9 cellular contexts compared by ENCODE assay signal in the genomic region with DNA sequence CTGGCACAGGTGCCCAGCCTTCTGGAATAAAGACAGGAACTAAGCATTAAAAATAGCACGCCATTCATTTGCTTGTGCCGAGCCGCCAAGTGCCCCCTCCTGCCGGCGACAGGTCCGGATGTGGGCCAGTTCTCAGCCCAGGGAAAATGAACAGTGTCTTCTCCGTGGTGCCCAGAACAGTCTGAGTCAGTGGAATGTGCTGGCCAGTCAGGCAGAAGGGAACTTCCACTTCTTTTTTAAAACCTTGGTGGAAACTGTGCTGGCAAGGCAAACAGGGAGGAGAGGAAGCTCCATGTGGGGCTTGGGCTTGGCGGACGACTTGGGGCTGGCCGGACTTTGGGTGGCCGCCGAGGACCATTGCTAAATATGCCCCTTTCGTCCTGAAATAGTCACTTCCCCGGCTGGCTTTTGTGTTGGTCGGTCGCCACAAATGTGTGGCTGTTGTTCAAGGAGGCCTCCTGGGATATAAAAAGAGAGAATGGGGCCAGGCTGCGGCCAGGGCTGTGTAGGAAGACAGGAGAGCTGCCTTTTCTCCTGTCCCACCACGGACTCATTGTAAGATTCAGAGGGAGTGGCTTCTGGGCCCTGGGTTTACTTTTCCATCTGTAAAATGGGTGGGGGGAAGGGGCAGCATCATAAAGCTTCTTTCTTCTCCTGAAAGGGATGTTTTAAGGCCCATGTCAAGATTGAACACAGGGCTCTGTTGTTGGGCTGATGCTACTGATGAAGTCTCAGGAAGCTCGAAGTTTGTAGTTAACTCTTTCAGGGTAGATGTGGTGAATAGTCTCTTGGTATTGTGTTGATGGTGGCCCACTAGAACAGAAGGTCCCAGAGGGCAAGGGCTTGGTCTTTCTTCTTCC.
DNase-seq lines count a peak whose midpoint lies in the region; ATAC-seq and TF ChIP-seq lines count a peak whose summit lies in the region.
"Had no signal": no experiment of that assay in that cellular context is flagged by ENCODE, and none has a peak within 500 bp of the region (broad histone marks: within the 10 kb centered on the region; RNA-seq: fewer than 3 reads in every experiment).

No MANE protein-coding gene starts in this region.

- H3K4me3 ChIP-seq in IMR-90 (ENCODE audit: insufficient read depth, low read depth, low read length), result no peak overlapping the region
- H3K4me3 ChIP-seq in psoas muscle, result peak overlapping the region; percentile 48
- H3K4me3 ChIP-seq in Caco-2 (ENCODE audit: low read depth, low read length), result no peak overlapping the region
- H3K4me3 ChIP-seq: K562 had no signal

- H3K9me1 ChIP-seq in IMR-90 (ENCODE audit: insufficient read depth, low read length), result peaks cover 19% of the 10 kb centered on the region; the same call in 1 of the 2 replicates

- dilution Hi-C loops in IMR-90 (cut with HindIII; ENCODE audit: low sequenced_read_pairs, unreplicated experiment), result no loop called here

- H3K4ac ChIP-seq in IMR-90 (ENCODE audit: low read depth, low read length), result no peak overlapping the region

- H4K5ac ChIP-seq in IMR-90 (ENCODE audit: low read depth, low read length), result no peak overlapping the region

- H3K79me1 ChIP-seq in IMR-90 (ENCODE audit: low read depth in 1 of 2, low read length in 2 of 2), result peaks cover 48 to 75% of the 10 kb centered on the region in 2 experiments

- H3K4me1 ChIP-seq in IMR-90 (ENCODE audit: control insufficient read depth, insufficient read depth, low read length) (peaks cover 5% of the 10 kb centered on the region), psoas muscle (peaks cover 23% of the 10 kb centered on the region), Caco-2 (peaks cover under 1% of the 10 kb centered on the region; the same call in 1 of the 2 replicates)

- no peaks in the 10 kb centered on the region for H3K27me3 Mint-ChIP-seq in activated CD8-positive, alpha-beta T cell treated with anti-CD3 and anti-CD28 coated beads, Interleukin-2, amount 10 ng/mL, durations not matched to agents 7 days and 5 days (ENCODE audit: low read depth)
- no peaks in the 10 kb centered on the region for H3K27me3 Mint-ChIP-seq in Caco-2 (ENCODE audit: insufficient read depth, unreplicated experiment)

- H2AK9ac ChIP-seq in IMR-90 (replicated peaks; ENCODE audit: low read depth, low read length, poor library complexity), result no peak overlapping the region

- BruUV-seq in IMR-90 (replicated peaks; lab: Mats Ljungman, UMichigan) (no TSS peak), Caco-2 (replicated peaks; lab: Mats Ljungman, UMichigan) (no TSS peak)

- peaks cover 20% of the 10 kb centered on the region for H4K20me1 ChIP-seq in IMR-90 (ENCODE audit: insufficient read depth, low read length)

- no peak overlapping the region for H3K23ac ChIP-seq in IMR-90 (ENCODE audit: low read depth, low read length)

- H3K4me1 Mint-ChIP-seq in activated CD8-positive, alpha-beta T cell treated with anti-CD3 and anti-CD28 coated beads, Interleukin-2, amount 10 ng/mL, durations not matched to agents 7 days and 5 days (ENCODE audit: low read depth), result peaks cover 55% of the 10 kb centered on the region
- H3K4me1 Mint-ChIP-seq in Caco-2 (ENCODE audit: low read depth, unreplicated experiment), result peaks cover 6% of the 10 kb centered on the region

- H2AFZ ChIP-seq in IMR-90 (replicated peaks; ENCODE audit: low read length, poor library complexity), result peak overlapping the region; percentile 36

- no peak for TF ChIP-seq RAD21 in IMR-90 (IDR thresholded peaks at IDR 0.05; ENCODE audit: low read length)

- no peak for TF ChIP-seq CTCF in IMR-90 (conservative IDR thresholded peaks at IDR 0.05; ENCODE audit: low read depth, low read length)
- no peak for TF ChIP-seq CTCF in psoas muscle (IDR thresholded peaks at IDR 0.05)
- TF ChIP-seq CTCF in Caco-2 (IDR thresholded peaks at IDR 0.05; ENCODE audit: insufficient read depth in 1 of 2, low read depth in 1 of 2, low read length in 1 of 2, severe bottlenecking in 1 of 2, unreplicated experiment in 1 of 2), result no peak

- WGBS in IMR-90 (ENCODE audit: extremely low coverage in 2 of 2, insufficient read length in 1 of 2), 2 experiments, result 73% methylated on average over 18 of the region's 19 CpGs; no CpG with 5 or more reads in 1 of the 2 experiments
- 1 to 4% (median 2%) methylated on average over 19 of the region's 19 CpGs for WGBS in psoas muscle, 3 donors

- H4K8ac ChIP-seq in IMR-90 (ENCODE audit: low read depth in 2 of 2, low read length in 2 of 2), result no peak overlapping the region

- intact Hi-C loops in IMR-90 (cut with micrococcal nuclease), result no loop called here
- intact Hi-C loops in Right ventricle myocardium inferior (cut with DNase I), result loop anchor here (5.0 kb wide), 1 partner anchor 99 kb away; a partner anchor contains a TSS
- intact Hi-C loops in psoas muscle (cut with DNase I), result loop anchor here in 1 of 2 donors (10.0 kb wide), 1 partner anchor 47 kb away; no protein-coding TSS in a partner anchor
- intact Hi-C loops in Caco-2 (cut with micrococcal nuclease; ENCODE audit: unreplicated experiment), result no loop called here

- H3K27me3 ChIP-seq in IMR-90 (ENCODE audit: control insufficient read depth, insufficient read depth, low read length) (no peaks in the 10 kb centered on the region), psoas muscle (ENCODE audit: insufficient read depth in 3 of 3, low read length in 2 of 3) (no peaks in the 10 kb centered on the region), Caco-2 (replicated peaks; ENCODE audit: control insufficient read depth, insufficient read depth, low read length) (no peaks in the 10 kb centered on the region)

- H3K4me2 ChIP-seq in IMR-90 (ENCODE audit: low read depth, low read length), result no peak overlapping the region

- in situ Hi-C loops in IMR-90 (cut with MboI; ENCODE audit: low sequenced_read_pairs), result no loop called here

- H3K9me3 ChIP-seq in IMR-90 (ENCODE audit: control insufficient read depth, insufficient read depth, low read length) (no peaks in the 10 kb centered on the region), psoas muscle (no peaks in the 10 kb centered on the region), Caco-2 (no peaks in the 10 kb centered on the region)

- H2BK20ac ChIP-seq in IMR-90 (ENCODE audit: low read depth, low read length), result no peak overlapping the region

- POLR2A ChIA-PET in IMR-90 (lab: Charles Lee; ENCODE audit: unreplicated experiment), result no interaction called here
- POLR2A ChIA-PET in activated CD8-positive, alpha-beta T cell treated with anti-CD3 and anti-CD28 coated beads, Interleukin-2, amount 10 ng/mL, durations not matched to agents 7 days and 5 days (lab: Charles Lee), result interaction anchor here (1.0 kb wide), 1 partner anchor 26 kb away, joined by 3 read pairs; no protein-coding TSS in a partner anchor
- POLR2A ChIA-PET in Caco-2 (lab: Charles Lee), result no interaction called here

- no peak overlapping the region for H2AK5ac ChIP-seq in IMR-90 (ENCODE audit: low read depth, low read length)

- no peak overlapping the region for H4K91ac ChIP-seq in IMR-90 (ENCODE audit: insufficient read depth, low read depth, low read length)

- H2BK15ac ChIP-seq in IMR-90 (ENCODE audit: low read depth, low read length), result no peak overlapping the region

- no peak overlapping the region for H3K56ac ChIP-seq in IMR-90 (ENCODE audit: extremely low read depth, insufficient read depth, low read length)

- H3K36me3 ChIP-seq in IMR-90 (ENCODE audit: control insufficient read depth, insufficient read depth, low read length) (no peaks in the 10 kb centered on the region), psoas muscle (ENCODE audit: insufficient read depth in 1 of 2, low read depth in 1 of 2) (no peaks in the 10 kb centered on the region), Caco-2 (ENCODE audit: control insufficient read depth, insufficient read depth, low read length) (no peaks in the 10 kb centered on the region)

- peak; percentile 59 for DNase-seq in IMR-90
- DNase-seq in activated CD8-positive, alpha-beta T cell treated with anti-CD3 and anti-CD28 coated beads, Interleukin-2, amount 10 ng/mL, durations not matched to agents 7 days and 5 days, result no peak
- DNase-seq in Right ventricle myocardium inferior (ENCODE audit: missing footprints), result peak; percentile 81
- peak; percentile 86 to 92 for DNase-seq in psoas muscle
- DNase-seq in SHP77 (lab: John Stamatoyannopoulos, UW), result no peak
- no peak for DNase-seq in Caco-2
- no peak for DNase-seq in OCI-M1 (lab: John Stamatoyannopoulos, UW)
- DNase-seq in activated CD8-positive, alpha-beta memory T cell treated with anti-CD3 and anti-CD28 coated beads, Interleukin-2, amount 50 U/mL, for 48 hours, result no peak

- no peaks in the 10 kb centered on the region for H3K9me3 Mint-ChIP-seq in activated CD8-positive, alpha-beta T cell treated with anti-CD3 and anti-CD28 coated beads, Interleukin-2, amount 10 ng/mL, durations not matched to agents 7 days and 5 days (ENCODE audit: insufficient read depth)
- no peaks in the 10 kb centered on the region for H3K9me3 Mint-ChIP-seq in Caco-2 (ENCODE audit: unreplicated experiment)

- TF ChIP-seq POLR2A in IMR-90 (IDR thresholded peaks at IDR 0.05; ENCODE audit: low read depth, low read length), result no peak

- H2BK120ac ChIP-seq in IMR-90 (ENCODE audit: low read depth, low read length), result no peak overlapping the region

- H3K27ac ChIP-seq in IMR-90 (ENCODE audit: insufficient read depth, low read length) (no peak overlapping the region), psoas muscle (peak overlapping the region; percentile 90)

- H3K4me3 Mint-ChIP-seq in activated CD8-positive, alpha-beta T cell treated with anti-CD3 and anti-CD28 coated beads, Interleukin-2, amount 10 ng/mL, durations not matched to agents 7 days and 5 days, result no peak overlapping the region
- no peak overlapping the region for H3K4me3 Mint-ChIP-seq in Caco-2 (ENCODE audit: unreplicated experiment)

- no peak overlapping the region for H3K9ac ChIP-seq in IMR-90 (ENCODE audit: low read depth, low read length)

- peak overlapping the region; percentile 9 for H3K27ac Mint-ChIP-seq in activated CD8-positive, alpha-beta T cell treated with anti-CD3 and anti-CD28 coated beads, Interleukin-2, amount 10 ng/mL, durations not matched to agents 7 days and 5 days
- H3K27ac Mint-ChIP-seq in Caco-2 (ENCODE audit: unreplicated experiment), result no peak overlapping the region

- H3K18ac ChIP-seq in IMR-90 (ENCODE audit: low read depth, low read length), result no peak overlapping the region

- CTCF ChIA-PET in IMR-90 (lab: Yijun Ruan, JAX) (no interaction called here), Caco-2 (lab: Charles Lee) (no interaction called here)
- CTCF ChIA-PET in activated CD8-positive, alpha-beta T cell treated with anti-CD3 and anti-CD28 coated beads, Interleukin-2, amount 10 ng/mL, durations not matched to agents 7 days and 5 days (lab: Charles Lee), result interaction anchor here (1.1 to 1.5 kb wide), 2 partner anchors 28 to 147 kb away, joined by 3 read pairs; no protein-coding TSS in a partner anchor

- no peak overlapping the region for H2BK5ac ChIP-seq in IMR-90 (ENCODE audit: low read depth, low read length, poor library complexity, severe bottlenecking)

- H3K14ac ChIP-seq in IMR-90 (replicated peaks; ENCODE audit: low read depth, low read length), result no peak overlapping the region

- H3K36me3 Mint-ChIP-seq in activated CD8-positive, alpha-beta T cell treated with anti-CD3 and anti-CD28 coated beads, Interleukin-2, amount 10 ng/mL, durations not matched to agents 7 days and 5 days (ENCODE audit: low read depth), result peaks cover 43% of the 10 kb centered on the region
- no peaks in the 10 kb centered on the region for H3K36me3 Mint-ChIP-seq in Caco-2 (ENCODE audit: insufficient read depth, unreplicated experiment)

- ATAC-seq in IMR-90 (ENCODE audit: low read depth) (peak; percentile 82), Right ventricle myocardium inferior (peak; percentile 97), psoas muscle (peak; percentile 96 to 98 (median 97))
- ATAC-seq in activated CD8-positive, alpha-beta T cell treated with anti-CD3 and anti-CD28 coated beads, Interleukin-2, amount 10 ng/mL, durations not matched to agents 7 days and 5 days, result peak; percentile 50
- ATAC-seq: K562 had no signal

Comparison
In these comparisons a context has a peak if more than half of its experiments do, and no peak if none do; other contexts are left out.
1. DNase-seq: peak in IMR-90 (single experiment), Right ventricle myocardium inferior (single experiment) and psoas muscle (2 of 2); none in activated CD8-positive, alpha-beta T cell treated with anti-CD3 and anti-CD28 coated beads, Interleukin-2, amount 10 ng/mL, durations not matched to agents 7 days and 5 days (single experiment), SHP77 (0 of 2), Caco-2 (0 of 2), OCI-M1 (single experiment) and activated CD8-positive, alpha-beta memory T cell treated with anti-CD3 and anti-CD28 coated beads, Interleukin-2, amount 50 U/mL, for 48 hours (single experiment).
2. Peak in every context shown above with its lines, with median percentiles within 50 percentile points of each other: ATAC-seq.